14 cellular contexts compared by ENCODE assay signal in the genomic region with DNA sequence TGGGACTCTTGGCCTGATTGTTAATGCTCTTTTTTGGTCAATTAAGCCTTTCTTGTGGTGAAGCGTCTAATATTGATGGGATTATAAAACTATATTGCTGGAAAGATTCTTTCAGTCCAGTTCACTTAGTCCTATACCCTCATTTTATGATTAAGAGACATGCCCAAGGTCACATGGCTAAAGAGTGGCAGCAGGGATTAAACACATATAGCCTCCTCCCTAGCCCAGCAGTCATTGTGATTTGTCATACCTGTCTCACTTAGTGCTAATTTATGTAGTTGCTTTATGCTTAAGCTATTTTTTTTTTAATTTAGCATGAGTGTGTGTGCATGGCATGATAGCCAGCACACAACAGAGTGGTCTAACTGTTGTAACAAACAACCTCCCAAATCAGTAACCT. TPM values are rescaled to one million over a fixed set of nuclear protein-coding genes. Genes with fewer than 3 reads are reported as not detected.
A peak's percentile ranks its signal among the peaks of the same experiment; 100 is the strongest.
DNase-seq lines count a peak whose midpoint lies in the region; ATAC-seq and TF ChIP-seq lines count a peak whose summit lies in the region.
"Had no signal": no experiment of that assay in that cellular context is flagged by ENCODE, and none has a peak within 500 bp of the region (broad histone marks: within the 10 kb centered on the region; RNA-seq: fewer than 3 reads in every experiment).

No MANE protein-coding gene starts in this region.

- peak overlapping the region; percentile 2 for H3K27ac Mint-ChIP-seq in activated T-cell treated with anti-CD3 and anti-CD28 coated beads, Interleukin-2, amount 50 U/mL, for 72 hours
- H3K27ac Mint-ChIP-seq in central memory CD8-positive, alpha-beta T cell (ENCODE audit: low read depth): peak overlapping the region; percentile 39

- TF ChIP-seq EP300 in SK-N-SH (IDR thresholded peaks at IDR 0.05; ENCODE audit: borderline replicate concordance in 1 of 2, low read depth in 1 of 2, low read length in 1 of 2) (no peak), esophagus muscularis mucosa (IDR thresholded peaks at IDR 0.05) (no peak)

- H4K20me1 ChIP-seq in SK-N-SH (ENCODE audit: insufficient read depth): no peaks in the 10 kb centered on the region
- H4K20me1 ChIP-seq in smooth muscle cell (ENCODE audit: low read depth): no peaks in the 10 kb centered on the region

- no peak for DNase-seq in activated T-cell treated with anti-CD3 and anti-CD28 coated beads, Interleukin-2, amount 50 U/mL, for 72 hours
- DNase-seq in activated T-cell treated with anti-CD3 and anti-CD28 coated beads for 4 hours: no peak
- DNase-seq in SK-N-SH: no peak
- DNase-seq in central memory CD8-positive, alpha-beta T cell (ENCODE audit: low spot score in 2 of 2): no peak
- DNase-seq in smooth muscle cell (lab: John Stamatoyannopoulos, UW; ENCODE audit: unreplicated experiment): no peak
- no peak for DNase-seq in esophagus muscularis mucosa (ENCODE audit: extremely low spot score)
- no peak for DNase-seq in cortex of kidney (lab: John Stamatoyannopoulos, UW)
- no peak for DNase-seq in germinal center (ENCODE audit: low spot score)
- DNase-seq: NCI-H1417 treated with DMSO at 0.1 percent for 48 hours, NCI-H1930, NCI-H446 treated with DMSO at 0.1 percent for 48 hours had no signal

- TF ChIP-seq POLR2A in esophagus muscularis mucosa (IDR thresholded peaks at IDR 0.05; ENCODE audit: low read depth): no peak

- H3K9ac ChIP-seq in SK-N-SH (no peak overlapping the region), smooth muscle cell (ENCODE audit: low read depth) (no peak overlapping the region)

- no peaks in the 10 kb centered on the region for H3K79me2 ChIP-seq in SK-N-SH (ENCODE audit: insufficient read depth)
- no peaks in the 10 kb centered on the region for H3K79me2 ChIP-seq in smooth muscle cell (ENCODE audit: low read depth)

- H3K27ac ChIP-seq in SK-N-SH (ENCODE audit: low read depth in 2 of 2, low read length in 1 of 2) (peak overlapping the region; percentile 29 to 53; a peak in 2 of 4 replicates), smooth muscle cell (ENCODE audit: low read depth) (peak overlapping the region; percentile 65), esophagus muscularis mucosa (replicated peaks in 1 of 4) (no peak overlapping the region)
- H3K27ac ChIP-seq: C4-2B, RWPE1 had no signal

- no peaks in the 10 kb centered on the region for H3K9me3 Mint-ChIP-seq in activated T-cell treated with anti-CD3 and anti-CD28 coated beads, Interleukin-2, amount 50 U/mL, for 72 hours
- H3K9me3 Mint-ChIP-seq in central memory CD8-positive, alpha-beta T cell: no peaks in the 10 kb centered on the region

- POLR2A ChIA-PET in SK-N-SH (lab: Yijun Ruan, JAX): no interaction called here

- no peak overlapping the region for H2AFZ ChIP-seq in SK-N-SH (ENCODE audit: low read depth)
- H2AFZ ChIP-seq in smooth muscle cell (ENCODE audit: low read depth): no peak overlapping the region

- H3K4me3 Mint-ChIP-seq in activated T-cell treated with anti-CD3 and anti-CD28 coated beads, Interleukin-2, amount 50 U/mL, for 72 hours: no peak overlapping the region
- no peak overlapping the region for H3K4me3 Mint-ChIP-seq in central memory CD8-positive, alpha-beta T cell

- peak in 1 of 2 donors; percentile 30 for ATAC-seq in activated T-cell treated with anti-CD3 and anti-CD28 coated beads, Interleukin-2, amount 50 U/mL, for 72 hours (replicated peaks in 1 of 2)
- ATAC-seq in central memory CD8-positive, alpha-beta T cell (replicated peaks; ENCODE audit: extremely low read depth, poor library complexity, severe bottlenecking): no peak

- H3K9me2 ChIP-seq in SK-N-SH: no peaks in the 10 kb centered on the region

- TF ChIP-seq RAD21 in SK-N-SH (IDR thresholded peaks at IDR 0.05; ENCODE audit: low read length): no peak

- H3K27me3 Mint-ChIP-seq in activated T-cell treated with anti-CD3 and anti-CD28 coated beads, Interleukin-2, amount 50 U/mL, for 72 hours (ENCODE audit: low read depth): no peaks in the 10 kb centered on the region
- H3K27me3 Mint-ChIP-seq in central memory CD8-positive, alpha-beta T cell: no peaks in the 10 kb centered on the region

- H3K4me3 ChIP-seq in SK-N-SH (ENCODE audit: low read depth in 2 of 2, low read length in 1 of 2) (no peak overlapping the region), smooth muscle cell (no peak overlapping the region), esophagus muscularis mucosa (no peak overlapping the region)
- H3K4me3 ChIP-seq: A549 had no signal

- CTCF ChIA-PET in SK-N-SH (lab: Yijun Ruan, JAX): interaction anchor here (2.8 kb wide), 1 partner anchor 11 kb away, joined by 10 read pairs; no protein-coding TSS in a partner anchor

- H3F3A ChIP-seq in SK-N-SH (replicated peaks; ENCODE audit: insufficient read depth) (no peaks in the 10 kb centered on the region), smooth muscle cell (ENCODE audit: low read depth) (peaks cover 12% of the 10 kb centered on the region)

- no peaks in the 10 kb centered on the region for H3K9me3 ChIP-seq in SK-N-SH
- no peaks in the 10 kb centered on the region for H3K9me3 ChIP-seq in smooth muscle cell (replicated peaks; ENCODE audit: low read depth)
- no peaks in the 10 kb centered on the region for H3K9me3 ChIP-seq in esophagus muscularis mucosa
- H3K9me3 ChIP-seq: A549 had no signal

- WGBS in SK-N-SH (ENCODE audit: low lambda C conversion rate): 92% methylated on average over 1 of the region's 1 CpG
- 62% methylated on average over 1 of the region's 1 CpG for WGBS in smooth muscle cell (ENCODE audit: low lambda C conversion rate)
- WGBS in esophagus muscularis mucosa: 88% methylated on average over 1 of the region's 1 CpG

- peaks cover 16 to 29% of the 10 kb centered on the region in 2 experiments for H3K36me3 ChIP-seq in SK-N-SH (replicated peaks in 1 of 2; ENCODE audit: control insufficient read depth in 1 of 2, insufficient read depth in 2 of 2, low read length in 1 of 2)
- H3K36me3 ChIP-seq in smooth muscle cell (ENCODE audit: low read depth): no peaks in the 10 kb centered on the region
- H3K36me3 ChIP-seq in esophagus muscularis mucosa: peaks cover 26 to 51% (median 30%) of the 10 kb centered on the region in 4 donors

- intact Hi-C loops in esophagus muscularis mucosa (cut with DNase I): no loop called here

- H3K4me2 ChIP-seq in SK-N-SH (no peak overlapping the region), smooth muscle cell (peak overlapping the region; percentile 43)

- H3K36me3 Mint-ChIP-seq in activated T-cell treated with anti-CD3 and anti-CD28 coated beads, Interleukin-2, amount 50 U/mL, for 72 hours (ENCODE audit: insufficient read depth in 2 of 2): peaks cover 16 to 29% of the 10 kb centered on the region in 2 donors
- H3K36me3 Mint-ChIP-seq in central memory CD8-positive, alpha-beta T cell (ENCODE audit: insufficient read depth): peaks cover 59% of the 10 kb centered on the region

- peaks cover 14% of the 10 kb centered on the region for H3K4me1 Mint-ChIP-seq in activated T-cell treated with anti-CD3 and anti-CD28 coated beads, Interleukin-2, amount 50 U/mL, for 72 hours (ENCODE audit: low read depth)
- peaks cover 17% of the 10 kb centered on the region for H3K4me1 Mint-ChIP-seq in central memory CD8-positive, alpha-beta T cell

- no peaks in the 10 kb centered on the region for H3K27me3 ChIP-seq in SK-N-SH (ENCODE audit: insufficient read depth)
- no peaks in the 10 kb centered on the region for H3K27me3 ChIP-seq in smooth muscle cell (ENCODE audit: low read depth)
- no peaks in the 10 kb centered on the region for H3K27me3 ChIP-seq in esophagus muscularis mucosa

- H3K4me1 ChIP-seq in SK-N-SH (ENCODE audit: control insufficient read depth in 1 of 2, insufficient read depth in 2 of 2, low read depth in 1 of 2, low read length in 1 of 2): no peaks in the 10 kb centered on the region
- H3K4me1 ChIP-seq in smooth muscle cell (ENCODE audit: low read depth): no peaks in the 10 kb centered on the region
- no peaks in the 10 kb centered on the region for H3K4me1 ChIP-seq in esophagus muscularis mucosa

- TF ChIP-seq CTCF in SK-N-SH (IDR thresholded peaks at IDR 0.05) (no peak), smooth muscle cell (IDR thresholded peaks at IDR 0.05; ENCODE audit: borderline replicate concordance, insufficient read depth, poor library complexity, severe bottlenecking) (no peak), esophagus muscularis mucosa (IDR thresholded peaks at IDR 0.05) (no peak)

TF ChIP-seq in SK-N-SH, 30 proteins besides CTCF, POLR2A, EP300 and RAD21:
- no peak for TF ChIP-seq MEF2A (IDR thresholded peaks at IDR 0.05; ENCODE audit: borderline replicate concordance, low read depth)
- TF ChIP-seq, protein P1, sequence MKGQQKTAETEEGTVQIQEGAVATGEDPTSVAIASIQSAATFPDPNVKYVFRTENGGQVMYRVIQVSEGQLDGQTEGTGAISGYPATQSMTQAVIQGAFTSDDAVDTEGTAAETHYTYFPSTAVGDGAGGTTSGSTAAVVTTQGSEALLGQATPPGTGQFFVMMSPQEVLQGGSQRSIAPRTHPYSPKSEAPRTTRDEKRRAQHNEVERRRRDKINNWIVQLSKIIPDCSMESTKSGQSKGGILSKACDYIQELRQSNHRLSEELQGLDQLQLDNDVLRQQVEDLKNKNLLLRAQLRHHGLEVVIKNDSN (IDR thresholded peaks at IDR 0.05; ENCODE audit: borderline replicate concordance, low read depth): peak; percentile 10; the same call in 1 of the 2 replicates

RNA-seq across cellular contexts. Expression of a gene that starts 9.5 kb away (rescaled TPM):
- total RNA-seq in activated T-cell treated with anti-CD3 and anti-CD28 coated beads, Interleukin-2, amount 50 U/mL, for 72 hours: 10 to 100 TPM; 56.5 to 80.1 TPM
- polyA plus RNA-seq in SK-N-SH (2012; rRNA removed) (9.2 and 11.0 TPM in 2 replicates), smooth muscle cell (2.8 and 3.0 TPM in 2 replicates)
- polyA plus RNA-seq in SK-N-SH (2012; cell fraction: cytosol; rRNA removed): 7.3 and 7.6 TPM in 2 replicates
- polyA plus RNA-seq in SK-N-SH (2012; cell fraction: nucleus; rRNA removed): 23.7 and 34.4 TPM in 2 replicates
- total RNA-seq in smooth muscle cell (14.5 and 26.2 TPM in 2 replicates), esophagus muscularis mucosa (10 to 100 TPM; 21.4 to 34.1 (median 22.5) TPM)

Comparison
In these comparisons a context has a peak if more than half of its experiments do, and no peak if none do; other contexts are left out.
1. H3K27ac ChIP-seq: peak in SK-N-SH (2 of 2) and smooth muscle cell (single experiment); none in esophagus muscularis mucosa (0 of 4).